Comparison of ENCODE assay signal across 27 cellular contexts in genomic region chrX:13890806-13891205, GRCh38.
"Had no signal": no experiment of that assay in that cellular context is flagged by ENCODE, and none has a peak within 500 bp of the region (broad histone marks: within the 10 kb centered on the region; RNA-seq: fewer than 3 reads in every experiment).

No MANE protein-coding gene starts in this region.

- FAIRE-seq: K562 had no signal

- DNase-seq: activated CD4-positive, alpha-beta memory T cell treated with anti-CD3 and anti-CD28 coated beads for 36 hours; activated CD4-positive, alpha-beta T cell treated with anti-CD3 and anti-CD28 coated beads, Interleukin-2, amount 10 ng/mL, durations not matched to agents 7 days and 5 days; activated CD4-positive, CD25-positive, alpha-beta regulatory T cell; activated CD8-positive, alpha-beta memory T cell treated with anti-CD3 and anti-CD28 coated beads for 24 hours; activated effector memory CD4-positive, alpha-beta T cell treated with anti-CD3 and anti-CD28 coated beads, Interleukin-2, amount 50 U/mL, for 16 hours; activated naive CD4-positive, alpha-beta T cell treated with Interleukin-2 at 50 U/mL for 16 hours; activated naive CD8-positive, alpha-beta T cell treated with anti-CD3 and anti-CD28 coated beads, Interleukin-2, amount 50 U/mL, for 24 hours; activated T-cell treated with anti-CD3 and anti-CD28 coated beads, Interleukin-2, amount 50 U/mL, for 4 hours; amniotic stem cell; brain microvascular endothelial cell; Kasumi-1; NCI-H1105 treated with DMSO at 0.1 percent for 48 hours; NCI-H1436 treated with DMSO at 0.1 percent for 48 hours; NCI-H187; NCI-H2081; NCI-H446 treated with DMSO at 0.1 percent for 48 hours; NCI-H526; NCI-H774; Right ventricle myocardium superior; RPMI8226; SJCRH30; SK-N-SH; T-helper 1 cell had no signal

- H3K27ac Mint-ChIP-seq: activated CD4-positive, alpha-beta memory T cell treated with anti-CD3 and anti-CD28 coated beads for 36 hours; activated CD4-positive, alpha-beta T cell treated with anti-CD3 and anti-CD28 coated beads, Interleukin-2, amount 10 ng/mL, durations not matched to agents 7 days and 5 days; activated naive CD4-positive, alpha-beta T cell treated with anti-CD3 and anti-CD28 coated beads, Interleukin-2, amount 50 U/mL, for 72 hours; activated naive CD8-positive, alpha-beta T cell treated with anti-CD3 and anti-CD28 coated beads, Interleukin-2, amount 50 U/mL, for 24 hours had no signal

- H3K36me3 Mint-ChIP-seq: activated CD4-positive, alpha-beta memory T cell treated with anti-CD3 and anti-CD28 coated beads for 36 hours; activated naive CD4-positive, alpha-beta T cell treated with anti-CD3 and anti-CD28 coated beads, Interleukin-2, amount 50 U/mL, for 72 hours had no signal

- H3K27me3 Mint-ChIP-seq: activated CD4-positive, alpha-beta memory T cell treated with anti-CD3 and anti-CD28 coated beads for 36 hours; activated CD4-positive, alpha-beta T cell treated with anti-CD3 and anti-CD28 coated beads, Interleukin-2, amount 10 ng/mL, durations not matched to agents 7 days and 5 days; activated naive CD8-positive, alpha-beta T cell treated with anti-CD3 and anti-CD28 coated beads, Interleukin-2, amount 50 U/mL, for 24 hours had no signal

- H3K4me3 ChIP-seq: K562, SJCRH30 had no signal

- H3K9me3 Mint-ChIP-seq: activated CD4-positive, alpha-beta memory T cell treated with anti-CD3 and anti-CD28 coated beads for 36 hours; activated CD4-positive, alpha-beta T cell treated with anti-CD3 and anti-CD28 coated beads, Interleukin-2, amount 10 ng/mL, durations not matched to agents 7 days and 5 days; activated naive CD4-positive, alpha-beta T cell treated with anti-CD3 and anti-CD28 coated beads, Interleukin-2, amount 50 U/mL, for 72 hours; activated naive CD8-positive, alpha-beta T cell treated with anti-CD3 and anti-CD28 coated beads, Interleukin-2, amount 50 U/mL, for 24 hours; activated T-cell treated with anti-CD3 and anti-CD28 coated beads, Interleukin-2, amount 50 U/mL, for 4 hours had no signal

- ATAC-seq: activated naive CD4-positive, alpha-beta T cell treated with anti-CD3 and anti-CD28 coated beads, Interleukin-2, amount 50 U/mL, for 72 hours; activated naive CD8-positive, alpha-beta T cell treated with anti-CD3 and anti-CD28 coated beads, Interleukin-2, amount 50 U/mL, for 24 hours; activated T-cell treated with anti-CD3 and anti-CD28 coated beads, Interleukin-2, amount 50 U/mL, for 4 hours; K562; Panc1 had no signal

- H3K4me3 Mint-ChIP-seq: activated CD4-positive, alpha-beta memory T cell treated with anti-CD3 and anti-CD28 coated beads for 36 hours; activated CD4-positive, alpha-beta T cell treated with anti-CD3 and anti-CD28 coated beads, Interleukin-2, amount 10 ng/mL, durations not matched to agents 7 days and 5 days; activated naive CD8-positive, alpha-beta T cell treated with anti-CD3 and anti-CD28 coated beads, Interleukin-2, amount 50 U/mL, for 24 hours; activated T-cell treated with anti-CD3 and anti-CD28 coated beads, Interleukin-2, amount 50 U/mL, for 4 hours had no signal

- H3K4me1 Mint-ChIP-seq: activated CD4-positive, alpha-beta T cell treated with anti-CD3 and anti-CD28 coated beads, Interleukin-2, amount 10 ng/mL, durations not matched to agents 7 days and 5 days; activated naive CD8-positive, alpha-beta T cell treated with anti-CD3 and anti-CD28 coated beads, Interleukin-2, amount 50 U/mL, for 24 hours had no signal

- H3K27ac ChIP-seq: brain microvascular endothelial cell, SJCRH30, VCaP had no signal
